Comparison of ENCODE assay signal across 7 cellular contexts in genomic region chr17:59366773-59367656, GRCh38. TPM values are rescaled to one million over a fixed set of nuclear protein-coding genes. Genes with fewer than 3 reads are reported as not detected.
DNase-seq lines count a peak whose midpoint lies in the region; ATAC-seq, FAIRE-seq and TF ChIP-seq lines count a peak whose summit lies in the region.

No MANE protein-coding gene starts in this region.

- H3K23ac ChIP-seq in trophoblast cell (ENCODE audit: low read length), result no peak overlapping the region

- ATAC-seq in GM19035 (IDR thresholded peaks at IDR 0.05; ENCODE audit: unreplicated experiment) (no peak), HG02759 (IDR thresholded peaks at IDR 0.05; ENCODE audit: unreplicated experiment) (no peak)

- H2BK12ac ChIP-seq in trophoblast cell (ENCODE audit: low read length), result peak overlapping the region; percentile 20

- WGBS in trophoblast cell (ENCODE audit: extremely low coverage, insufficient coverage, insufficient read length), result no CpG with 5 or more reads among the region's 8 CpGs

- peak overlapping the region; percentile 35 for H3K14ac ChIP-seq in trophoblast cell (ENCODE audit: low read length)

- H3K36me3 ChIP-seq in trophoblast cell (ENCODE audit: control insufficient read depth in 1 of 2, insufficient read depth in 2 of 2, low read length in 2 of 2), result peaks cover 0 to 2% of the 10 kb centered on the region in 2 experiments

- DNase-seq in HTR-8/SVneo (ENCODE audit: insufficient read length, low spot score) (no peak), SHP77 (lab: John Stamatoyannopoulos, UW) (peak; percentile 53 to 57), fibroblast of the aortic adventitia (ENCODE audit: low read depth) (peak; percentile 79), trophoblast cell (peak; percentile 39 to 65), GM19240 (ENCODE audit: insufficient read length, low spot score) (no peak)

- no peaks in the 10 kb centered on the region for H3K9me3 ChIP-seq in trophoblast cell (ENCODE audit: insufficient read depth, low read depth, low read length)

- peak overlapping the region; percentile 32 for H4K91ac ChIP-seq in trophoblast cell (ENCODE audit: low read depth, low read length)

- peak overlapping the region; percentile 52 for H4K8ac ChIP-seq in trophoblast cell (ENCODE audit: low read depth, low read length)

- H2BK120ac ChIP-seq in trophoblast cell (ENCODE audit: insufficient read depth, low read length, poor library complexity), result no peak overlapping the region

- peaks cover 51 to 58% of the 10 kb centered on the region in 2 experiments for H3K4me1 ChIP-seq in trophoblast cell (ENCODE audit: control insufficient read depth in 1 of 2, insufficient read depth in 2 of 2, low read length in 2 of 2)

- H3K79me2 ChIP-seq in trophoblast cell (ENCODE audit: control insufficient read depth, insufficient read depth, low read length, poor library complexity), result peaks cover 11% of the 10 kb centered on the region

- no peak overlapping the region for H2AFZ ChIP-seq in trophoblast cell (ENCODE audit: insufficient read depth, low read length, poor library complexity)

- H3K27ac ChIP-seq in trophoblast cell (ENCODE audit: low read depth, low read length), result peak overlapping the region; percentile 84

- H3K4ac ChIP-seq in trophoblast cell (ENCODE audit: low read depth, low read length), result no peak overlapping the region

- peak overlapping the region; percentile 45 for H3K4me2 ChIP-seq in trophoblast cell (ENCODE audit: low read length)

- H2AK5ac ChIP-seq in trophoblast cell (ENCODE audit: low read length), result no peak overlapping the region

- H3K27me3 ChIP-seq in trophoblast cell (ENCODE audit: insufficient read depth, low read length), result no peaks in the 10 kb centered on the region

- no peak overlapping the region for H3K4me3 ChIP-seq in fibroblast of the aortic adventitia (ENCODE audit: low read depth, low read length)
- no peak overlapping the region for H3K4me3 ChIP-seq in trophoblast cell (ENCODE audit: low read depth, low read length)

- no peak overlapping the region for H4K12ac ChIP-seq in trophoblast cell (ENCODE audit: low read depth, low read length)

- FAIRE-seq in HTR-8/SVneo (lab: Jason Lieb, UNC), result peak; percentile 36

- peak overlapping the region; percentile 53 for H2BK5ac ChIP-seq in trophoblast cell (ENCODE audit: low read depth, low read length, poor library complexity)

- peaks cover 29% of the 10 kb centered on the region for H3K79me1 ChIP-seq in trophoblast cell (ENCODE audit: low read length)

- H3K18ac ChIP-seq in trophoblast cell (ENCODE audit: low read length), result peak overlapping the region; percentile 42

- no peak for TF ChIP-seq CTCF in fibroblast of the aortic adventitia (IDR thresholded peaks at IDR 0.05; ENCODE audit: insufficient read depth, low read length)

- H3K9ac ChIP-seq in trophoblast cell (ENCODE audit: low read length), result no peak overlapping the region

RNA-seq across cellular contexts. Expression of gene YPEL2, which starts 35.6 kb away (rescaled TPM):
- total RNA-seq in fibroblast of the aortic adventitia (ENCODE audit: low replicate concordance), result 10.8 and 22.7 TPM in 2 replicates
- polyA plus RNA-seq in trophoblast cell (2013), result 17.0 and 17.3 TPM in 2 replicates

Comparison
In these comparisons a context has a peak if more than half of its experiments do, and no peak if none do; other contexts are left out.
1. DNase-seq: peak in SHP77 (2 of 2), fibroblast of the aortic adventitia (single experiment) and trophoblast cell (2 of 2); none in HTR-8/SVneo (single experiment) and GM19240 (single experiment).